In genomic region chr10:97037365-97038361, GRCh38 we compare ENCODE assay signal across 8 cellular contexts.
DNase-seq lines count a peak whose midpoint lies in the region; ATAC-seq and TF ChIP-seq lines count a peak whose summit lies in the region.

No MANE protein-coding gene starts in this region.

- intact Hi-C loops in left colon (cut with DNase I, micrococcal nuclease), result no loop called here

- DNase-seq in NCI-H2196 (lab: John Stamatoyannopoulos, UW; ENCODE audit: unreplicated experiment) (peak; percentile 79), cerebellar cortex (ENCODE audit: low spot score) (peak; percentile 86), left colon (peak; percentile 67 to 79)
- peak; percentile 19 to 48 (median 37) for DNase-seq in activated CD4-positive, CD25-positive, alpha-beta regulatory T cell (lab: John Stamatoyannopoulos, UW)
- peak; percentile 59 to 68 for DNase-seq in stimulated activated CD4-positive, alpha-beta T cell treated with anti-CD3 and anti-CD28 coated beads, Interleukin-1b, Interleukin-23, amount 100 ng/mL, for 4 hours (ENCODE audit: low read depth in 2 of 2)

- peak; percentile 85 for TF ChIP-seq CTCF in GM12874 (IDR thresholded peaks at IDR 0.05; ENCODE audit: insufficient read depth, low read depth, low read length)

- ATAC-seq in HG03045 (IDR thresholded peaks at IDR 0.05; ENCODE audit: unreplicated experiment), result peak; percentile 79
- peak; percentile 93 for ATAC-seq in left colon
- no peak for ATAC-seq in HG03378 (IDR thresholded peaks at IDR 0.05; ENCODE audit: unreplicated experiment)
